In genomic region chr18:58862851-58863538, GRCh38 we compare ENCODE assay signal across 8 cellular contexts. TPM values are rescaled to one million over a fixed set of nuclear protein-coding genes. Genes with fewer than 3 reads are reported as not detected.
DNase-seq lines count a peak whose midpoint lies in the region; TF ChIP-seq lines count a peak whose summit lies in the region.

No MANE protein-coding gene starts in this region.

- peak overlapping the region; percentile 62 for H3K27ac Mint-ChIP-seq in activated CD4-positive, alpha-beta memory T cell treated with anti-CD3 and anti-CD28 coated beads, Interleukin-2, amount 10 ng/mL, durations not matched to agents 7 days and 5 days

- no peaks in the 10 kb centered on the region for H3K36me3 ChIP-seq in neural cell (ENCODE audit: insufficient read depth, low read length)

- H3K4me3 ChIP-seq in fibroblast of mammary gland (ENCODE audit: control insufficient read depth, low read depth, low read length) (peak overlapping the region; percentile 37), neural cell (ENCODE audit: low read length) (peak overlapping the region; percentile 65)

- H3F3A ChIP-seq in neural cell (ENCODE audit: insufficient read depth, low read length, poor library complexity, severe bottlenecking) = peaks cover 11% of the 10 kb centered on the region

- peak; percentile 23 for DNase-seq in activated CD4-positive, alpha-beta T cell treated with anti-CD3 and anti-CD28 coated beads for 48 hours
- no peak for DNase-seq in activated CD4-positive, alpha-beta T cell treated with anti-CD3 and anti-CD28 coated beads for 1 hour
- DNase-seq in HuH-7.5 (ENCODE audit: low spot score) = peak; percentile 58
- DNase-seq in activated CD4-positive, alpha-beta memory T cell treated with anti-CD3 and anti-CD28 coated beads, Interleukin-2, amount 10 ng/mL, durations not matched to agents 7 days and 5 days = peak; percentile 23
- DNase-seq in fibroblast of mammary gland (ENCODE audit: low read depth) = peak; percentile 62
- DNase-seq in Kasumi-1 (lab: John Stamatoyannopoulos, UW) = no peak
- no peak for DNase-seq in HuH-7 (ENCODE audit: low spot score)

- H2AFZ ChIP-seq in neural cell (ENCODE audit: low read depth, low read length) = peak overlapping the region; percentile 59

- peaks cover 68% of the 10 kb centered on the region for H3K79me2 ChIP-seq in neural cell (replicated peaks; ENCODE audit: insufficient read depth, low read length)

- peaks cover 21% of the 10 kb centered on the region for H3K4me1 Mint-ChIP-seq in activated CD4-positive, alpha-beta memory T cell treated with anti-CD3 and anti-CD28 coated beads, Interleukin-2, amount 10 ng/mL, durations not matched to agents 7 days and 5 days

- peak overlapping the region; percentile 98 for H3K27ac ChIP-seq in neural cell (ENCODE audit: low read length)

- POLR2A ChIA-PET in activated CD4-positive, alpha-beta memory T cell treated with anti-CD3 and anti-CD28 coated beads, Interleukin-2, amount 10 ng/mL, durations not matched to agents 7 days and 5 days (lab: Charles Lee) = no interaction called here

- no peak for TF ChIP-seq EP300 in neural cell (conservative IDR thresholded peaks at IDR 0.05; ENCODE audit: poor library complexity, severe bottlenecking)

- peak overlapping the region; percentile 91 for H3K9ac ChIP-seq in neural cell (ENCODE audit: low read length)

- H3K4me2 ChIP-seq in neural cell (ENCODE audit: low read length) = peak overlapping the region; percentile 81

- no peaks in the 10 kb centered on the region for H3K27me3 ChIP-seq in neural cell (ENCODE audit: insufficient read depth, low read depth, low read length)

- no peaks in the 10 kb centered on the region for H3K36me3 Mint-ChIP-seq in activated CD4-positive, alpha-beta memory T cell treated with anti-CD3 and anti-CD28 coated beads, Interleukin-2, amount 10 ng/mL, durations not matched to agents 7 days and 5 days (ENCODE audit: low read depth)

- TF ChIP-seq RAD21 in neural cell (conservative IDR thresholded peaks at IDR 0.05) = no peak

- TF ChIP-seq CTCF in fibroblast of mammary gland (conservative IDR thresholded peaks at IDR 0.05; ENCODE audit: control insufficient read depth, insufficient read depth, low read depth, low read length) (no peak), neural cell (IDR thresholded peaks at IDR 0.05; ENCODE audit: poor library complexity, severe bottlenecking) (no peak)

- no peaks in the 10 kb centered on the region for H3K9me3 Mint-ChIP-seq in activated CD4-positive, alpha-beta memory T cell treated with anti-CD3 and anti-CD28 coated beads, Interleukin-2, amount 10 ng/mL, durations not matched to agents 7 days and 5 days

- CTCF ChIA-PET in activated CD4-positive, alpha-beta memory T cell treated with anti-CD3 and anti-CD28 coated beads, Interleukin-2, amount 10 ng/mL, durations not matched to agents 7 days and 5 days (lab: Charles Lee) = no interaction called here

- H3K9me3 ChIP-seq in neural cell (ENCODE audit: low read length) = no peaks in the 10 kb centered on the region

- peaks cover 57% of the 10 kb centered on the region for H3K27me3 Mint-ChIP-seq in activated CD4-positive, alpha-beta memory T cell treated with anti-CD3 and anti-CD28 coated beads, Interleukin-2, amount 10 ng/mL, durations not matched to agents 7 days and 5 days

- H4K20me1 ChIP-seq in neural cell (ENCODE audit: insufficient read depth) = no peaks in the 10 kb centered on the region

- peak overlapping the region; percentile 60 for H3K4me3 Mint-ChIP-seq in activated CD4-positive, alpha-beta memory T cell treated with anti-CD3 and anti-CD28 coated beads, Interleukin-2, amount 10 ng/mL, durations not matched to agents 7 days and 5 days

- no peaks in the 10 kb centered on the region for H3K9me2 ChIP-seq in neural cell (ENCODE audit: insufficient read depth, low read length)

TF ChIP-seq in neural cell, 6 proteins besides CTCF, POLR2A, EP300 and RAD21:
- TF ChIP-seq REST (IDR thresholded peaks at IDR 0.05; ENCODE audit: borderline replicate concordance) = peak; percentile 21
- TF ChIP-seq POLR2AphosphoS5 (IDR thresholded peaks at IDR 0.05) = no peak

RNA-seq across cellular contexts. Expression of gene ZNF532, which starts 1.7 kb away (rescaled TPM):
- total RNA-seq in activated CD4-positive, alpha-beta memory T cell treated with anti-CD3 and anti-CD28 coated beads, Interleukin-2, amount 10 ng/mL, durations not matched to agents 7 days and 5 days = 1 to 10 TPM; 3.4 to 4.2 TPM
- polyA plus RNA-seq in neural cell = 119 and 132 TPM in 2 replicates
- 405 and 429 TPM in 2 replicates for polyA minus RNA-seq in neural cell

Comparison
In these comparisons a context has a peak if more than half of its experiments do, and no peak if none do; other contexts are left out.
1. DNase-seq: peak in activated CD4-positive, alpha-beta T cell treated with anti-CD3 and anti-CD28 coated beads for 48 hours (single experiment), HuH-7.5 (single experiment), activated CD4-positive, alpha-beta memory T cell treated with anti-CD3 and anti-CD28 coated beads, Interleukin-2, amount 10 ng/mL, durations not matched to agents 7 days and 5 days (single experiment) and fibroblast of mammary gland (single experiment); none in activated CD4-positive, alpha-beta T cell treated with anti-CD3 and anti-CD28 coated beads for 1 hour (single experiment), Kasumi-1 (0 of 2) and HuH-7 (single experiment).